7 cellular contexts compared by ENCODE assay signal in genomic region chr13:45393941-45394570, GRCh38. TPM values are rescaled to one million over a fixed set of nuclear protein-coding genes. Genes with fewer than 3 reads are reported as not detected.
DNase-seq lines count a peak whose midpoint lies in the region; ATAC-seq, FAIRE-seq and TF ChIP-seq lines count a peak whose summit lies in the region.

No MANE protein-coding gene starts in this region.

- no peaks in the 10 kb centered on the region for H4K20me1 ChIP-seq in mammary epithelial cell (ENCODE audit: insufficient read depth, low read length)

- DNase-seq in DMS53 (lab: John Stamatoyannopoulos, UW) (peak; percentile 70), HEK293T (ENCODE audit: extremely low spot score) (peak; percentile 68), RCC 7860 (ENCODE audit: low spot score) (peak; percentile 34), mammary epithelial cell (peak; percentile 45), left colon (peak in 1 of 2 donors; percentile 58), transverse colon (peak; percentile 41), T1000 (lab: John Stamatoyannopoulos, UW) (no peak)

- 12% methylated on average over 3 of the region's 4 CpGs for WGBS in mammary epithelial cell (ENCODE audit: low coverage, missing lambda C conversion rate)
- WGBS in transverse colon (ENCODE audit: low coverage in 1 of 2), 2 donors = 44 to 61% methylated on average over 2 to 4 of the region's 4 CpGs

- no peak for FAIRE-seq in RCC 7860 (lab: Jason Lieb, UNC)

- no peak overlapping the region for H2AFZ ChIP-seq in mammary epithelial cell (ENCODE audit: low read depth, low read length)

- H3K27ac ChIP-seq in mammary epithelial cell (ENCODE audit: insufficient read depth, low read depth, low read length) (no peak overlapping the region), transverse colon (no peak overlapping the region)

- no peak for TF ChIP-seq POLR2A in transverse colon (IDR thresholded peaks at IDR 0.05)

- CTCF ChIA-PET in HEK293T (lab: Yijun Ruan, JAX) (interaction anchor here (0.5 to 1.7 kb wide), 5 partner anchors 10 to 94 kb away, joined by 3 to 5 read pairs (median 4); no protein-coding TSS in a partner anchor), mammary epithelial cell (lab: Charles Lee; ENCODE audit: low non-redundant PET) (interaction anchor here (0.5 to 0.7 kb wide), 4 partner anchors 45 to 342 kb away, joined by 3 to 5 read pairs (median 4); no protein-coding TSS in a partner anchor)

- no peak overlapping the region for H3K9ac ChIP-seq in mammary epithelial cell (ENCODE audit: insufficient read depth, low read length)

- no peak for TF ChIP-seq EP300 in transverse colon (IDR thresholded peaks at IDR 0.05; ENCODE audit: low read depth)

- H3K4me2 ChIP-seq in mammary epithelial cell (ENCODE audit: insufficient read depth, low read depth, low read length) = no peak overlapping the region

- POLR2A ChIA-PET in HEK293T (lab: Yijun Ruan, JAX) = interaction anchor here (1.0 kb wide), 1 partner anchor 61 kb away, joined by 4 read pairs; no protein-coding TSS in a partner anchor

- peak; percentile 84 for ATAC-seq in left colon

- intact Hi-C loops in mammary epithelial cell (cut with micrococcal nuclease) (loop anchor here (1.0 to 5.0 kb wide), 6 partner anchors 23 to 422 kb away; partner anchors contain the start of gene TPT1), left colon (cut with DNase I, micrococcal nuclease) (no loop called here), transverse colon (cut with DNase I; ENCODE audit: low total_unique reads) (no loop called here)

- TF ChIP-seq CTCF in mammary epithelial cell (conservative IDR thresholded peaks at IDR 0.05 in 1 of 2, IDR thresholded peaks at IDR 0.05 in 1 of 2; ENCODE audit: extremely low read depth in 1 of 2, insufficient read depth in 1 of 2, low read depth in 1 of 2, low read length in 2 of 2) = peak; percentile 76 to 80
- TF ChIP-seq CTCF in transverse colon (IDR thresholded peaks at IDR 0.05) = peak; percentile 21 to 58 (median 57)

- no TSS peak for BruUV-seq in mammary epithelial cell (replicated peaks; lab: Mats Ljungman, UMichigan)

- H3K4me3 ChIP-seq in mammary epithelial cell (replicated peaks in 1 of 3; ENCODE audit: insufficient read depth in 1 of 3, low read depth in 2 of 3, low read length in 3 of 3) (no peak overlapping the region), transverse colon (no peak overlapping the region)

- in situ Hi-C loops in mammary epithelial cell (cut with MboI; ENCODE audit: low sequenced_read_pairs in 2 of 2) = no loop called here
- in situ Hi-C loops in transverse colon (cut with MboI; ENCODE audit: low pct_ligation_motif_present in 1 of 4, low pct_unique_long_range_greater_than_20kb in 1 of 4, low sequenced_read_pairs in 3 of 4) = no loop called here

- dilution Hi-C loops in mammary epithelial cell (cut with HindIII; ENCODE audit: low sequenced_read_pairs) = loop anchor here (10.0 kb wide), 2 partner anchors 59 to 281 kb away; no protein-coding TSS in a partner anchor

- peaks cover 15% of the 10 kb centered on the region for H3K36me3 ChIP-seq in mammary epithelial cell (ENCODE audit: insufficient read depth, low read length)
- peaks cover 0 to 13% (median 3%) of the 10 kb centered on the region in 4 donors for H3K36me3 ChIP-seq in transverse colon

- H3K27me3 ChIP-seq in mammary epithelial cell (ENCODE audit: insufficient read depth, low read length) (no peaks in the 10 kb centered on the region), transverse colon (no peaks in the 10 kb centered on the region)

- H3K9me3 ChIP-seq in mammary epithelial cell (replicated peaks; ENCODE audit: insufficient read depth, low read length) (no peaks in the 10 kb centered on the region), transverse colon (no peaks in the 10 kb centered on the region)

- peaks cover 3% of the 10 kb centered on the region for H3K79me2 ChIP-seq in mammary epithelial cell (ENCODE audit: insufficient read depth, low read length)

- H3K4me1 ChIP-seq in mammary epithelial cell (ENCODE audit: insufficient read depth, low read length) (no peaks in the 10 kb centered on the region), transverse colon (peaks cover 0 to 25% (median 0%) of the 10 kb centered on the region in 4 donors)

TF ChIP-seq in HEK293T, 16 proteins besides CTCF, POLR2A, EP300 and RAD21:
- no peak for TF ChIP-seq NFRKB (IDR thresholded peaks at IDR 0.05)
- no peak for TF ChIP-seq FOXA1 (IDR thresholded peaks at IDR 0.05)
- TF ChIP-seq ARNT (IDR thresholded peaks at IDR 0.05) = no peak
- no peak for TF ChIP-seq ELF4 (IDR thresholded peaks at IDR 0.05)
- no peak for TF ChIP-seq TARDBP (IDR thresholded peaks at IDR 0.05)
- TF ChIP-seq ZNF384 (IDR thresholded peaks at IDR 0.05) = no peak
- TF ChIP-seq HDGF (IDR thresholded peaks at IDR 0.05; ENCODE audit: borderline replicate concordance) = no peak
- TF ChIP-seq FOXK2 (IDR thresholded peaks at IDR 0.05) = no peak
- no peak for TF ChIP-seq SUZ12 (IDR thresholded peaks at IDR 0.05)
- TF ChIP-seq BHLHE40 (IDR thresholded peaks at IDR 0.05; ENCODE audit: borderline replicate concordance) = no peak
- TF ChIP-seq PKNOX1 (IDR thresholded peaks at IDR 0.05) = no peak
- no peak for TF ChIP-seq SP1 (IDR thresholded peaks at IDR 0.05)

RNA-seq across cellular contexts. Expression of gene SLC25A30, which starts 24.1 kb away (rescaled TPM):
- total RNA-seq in mammary epithelial cell (10 to 100 TPM; 21.5 to 31.1 TPM), left colon (10 to 100 TPM; 11.8 to 13.5 TPM), transverse colon (10 to 100 TPM in 1 of 4 donors, 1 to 10 TPM in 3; 2.4 to 15.6 (median 6.5) TPM)
- polyA plus RNA-seq in mammary epithelial cell = 15.1 TPM
- polyA minus RNA-seq in mammary epithelial cell = 81.2 TPM

RNA-seq across cellular contexts. Expression of gene TPT1, which starts 53.1 kb away (rescaled TPM):
- 1,000 to 10,000 TPM; 1,890 to 3,324 TPM for total RNA-seq in mammary epithelial cell
- polyA plus RNA-seq in mammary epithelial cell = 4,455 TPM
- polyA minus RNA-seq in mammary epithelial cell = 1,866 TPM
- total RNA-seq in left colon = 1,000 to 10,000 TPM; 3,363 to 4,788 TPM
- total RNA-seq in transverse colon = 1,000 to 10,000 TPM; 1,485 to 2,679 (median 2,380) TPM
